Comparison of ENCODE assay signal across 16 cellular contexts in the genomic region with DNA sequence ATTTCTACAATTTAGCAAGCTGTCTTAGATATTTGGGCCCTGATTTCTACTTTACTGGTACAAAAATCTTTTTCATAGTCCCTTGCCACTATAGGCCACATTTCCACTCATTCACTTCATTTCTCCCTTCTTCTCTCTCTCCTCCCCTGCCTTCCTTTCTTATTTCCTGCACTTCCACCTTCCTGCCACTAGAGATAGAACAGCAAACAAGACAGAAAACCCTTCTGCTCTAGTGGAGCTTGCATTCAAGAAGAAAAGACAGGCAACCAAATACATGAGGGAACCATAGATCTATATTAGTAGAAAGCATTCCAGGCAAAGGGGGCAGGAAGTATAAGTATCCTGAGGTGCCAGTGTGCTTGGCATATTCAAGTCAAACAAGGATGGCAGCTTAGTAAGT.
DNase-seq lines count a peak whose midpoint lies in the region; ATAC-seq and TF ChIP-seq lines count a peak whose summit lies in the region.
"Had no signal": no experiment of that assay in that cellular context is flagged by ENCODE, and none has a peak within 500 bp of the region (broad histone marks: within the 10 kb centered on the region; RNA-seq: fewer than 3 reads in every experiment).

No MANE protein-coding gene starts in this region.

- H2AFZ ChIP-seq in Karpas-422 (ENCODE audit: low read length): no peak overlapping the region

- no peaks in the 10 kb centered on the region for H4K20me1 ChIP-seq in Karpas-422 (ENCODE audit: insufficient read depth, low read depth, low read length)

- H3K4me2 ChIP-seq in Karpas-422 (ENCODE audit: low read depth, low read length, poor library complexity, severe bottlenecking): no peak overlapping the region

- H3K27ac ChIP-seq in Karpas-422 (ENCODE audit: low read length) (no peak overlapping the region), RWPE2 (ENCODE audit: poor library complexity, severe bottlenecking) (no peak overlapping the region), ovary (no peak overlapping the region)
- H3K27ac ChIP-seq: dorsolateral prefrontal cortex had no signal

- H3K27me3 ChIP-seq in Karpas-422 (ENCODE audit: low read length) (0 out of 2 replicates have a peak, but pooled peaks cover 4% of the 10 kb centered on the region), RWPE2 (ENCODE audit: insufficient read depth, poor library complexity, severe bottlenecking) (no peaks in the 10 kb centered on the region), ovary (no peaks in the 10 kb centered on the region)
- H3K27me3 ChIP-seq: dorsolateral prefrontal cortex had no signal

- no peak overlapping the region for H3K27ac Mint-ChIP-seq in nephron progenitor cell
- no peak overlapping the region for H3K27ac Mint-ChIP-seq in CD14-positive monocyte
- H3K27ac Mint-ChIP-seq: CD4-positive, CD25-positive, alpha-beta regulatory T cell had no signal

- DNase-seq in ELR (ENCODE audit: low read depth) (peak; percentile 0), Karpas-422 (peak; percentile 53), RWPE2 (ENCODE audit: low spot score) (no peak), nephron progenitor cell (no peak), CD14-positive monocyte (ENCODE audit: low spot score) (no peak), ovary (no peak), GM20000 (ENCODE audit: low spot score) (no peak)
- DNase-seq: activated CD8-positive, alpha-beta memory T cell treated with anti-CD3 and anti-CD28 coated beads, Interleukin-2, amount 50 U/mL, for 4 hours; CD4-positive, CD25-positive, alpha-beta regulatory T cell; dorsolateral prefrontal cortex; GDM1; hypothalamus; MV-4-11; substantia nigra had no signal

- TF ChIP-seq POLR2A in ovary (IDR thresholded peaks at IDR 0.05): no peak

- H3K9me2 ChIP-seq in Karpas-422 (replicated peaks; ENCODE audit: insufficient read depth, low read length): no peaks in the 10 kb centered on the region; the same call in none of the 2 replicates

- H3K9me3 ChIP-seq in Karpas-422 (ENCODE audit: low read length) (no peaks in the 10 kb centered on the region), RWPE2 (ENCODE audit: severe bottlenecking) (no peaks in the 10 kb centered on the region), ovary (no peaks in the 10 kb centered on the region)

- no peaks in the 10 kb centered on the region for H3K79me2 ChIP-seq in Karpas-422 (ENCODE audit: low read length)

- intact Hi-C loops in CD14-positive monocyte (cut with micrococcal nuclease): no loop called here
- intact Hi-C loops in ovary (cut with DNase I): no loop called here

- H3K36me3 ChIP-seq in Karpas-422 (ENCODE audit: insufficient read depth, low read length) (no peaks in the 10 kb centered on the region), RWPE2 (ENCODE audit: low read depth) (no peaks in the 10 kb centered on the region), ovary (no peaks in the 10 kb centered on the region)

- TF ChIP-seq CTCF in RWPE2 (IDR thresholded peaks at IDR 0.05; ENCODE audit: poor library complexity, severe bottlenecking) (peak; percentile 14), nephron progenitor cell (IDR thresholded peaks at IDR 0.05) (peak; percentile 43), CD14-positive monocyte (IDR thresholded peaks at IDR 0.05) (no peak), ovary (IDR thresholded peaks at IDR 0.05) (no peak), GM20000 (IDR thresholded peaks at IDR 0.05; ENCODE audit: extremely low read depth, missing control alignments) (no peak)

- H3K4me1 ChIP-seq in Karpas-422 (ENCODE audit: low read length) (no peaks in the 10 kb centered on the region), RWPE2 (ENCODE audit: insufficient read depth, poor library complexity, severe bottlenecking) (no peaks in the 10 kb centered on the region), ovary (ENCODE audit: insufficient read depth) (no peaks in the 10 kb centered on the region)

- no peak for TF ChIP-seq EP300 in ovary (IDR thresholded peaks at IDR 0.05)

- ATAC-seq in RWPE2 (ENCODE audit: low read depth) (no peak), GM19397 (IDR thresholded peaks at IDR 0.05; ENCODE audit: unreplicated experiment) (no peak)
- ATAC-seq: activated CD4-positive, CD25-positive, alpha-beta regulatory T cell treated with anti-CD3 and anti-CD28 coated beads, Interleukin-2, amount 50 U/mL, for 24 hours had no signal

- H3K4me1 Mint-ChIP-seq in nephron progenitor cell (peaks cover 8% of the 10 kb centered on the region), CD14-positive monocyte (no peaks in the 10 kb centered on the region)

- H3K9me3 Mint-ChIP-seq in nephron progenitor cell (no peaks in the 10 kb centered on the region), CD14-positive monocyte (peaks cover 0 to 7% (median 3%) of the 10 kb centered on the region in 7 donors)

- H3K4me3 ChIP-seq in Karpas-422 (ENCODE audit: low read length): no peak overlapping the region
- no peak overlapping the region for H3K4me3 ChIP-seq in RWPE2 (ENCODE audit: severe bottlenecking)
- no peak overlapping the region for H3K4me3 ChIP-seq in ovary
- H3K4me3 ChIP-seq: dorsolateral prefrontal cortex had no signal

- no peak overlapping the region for H3K4me3 Mint-ChIP-seq in nephron progenitor cell
- no peak overlapping the region for H3K4me3 Mint-ChIP-seq in CD14-positive monocyte
- H3K4me3 Mint-ChIP-seq: CD4-positive, CD25-positive, alpha-beta regulatory T cell had no signal

- no peak overlapping the region for H3K9ac ChIP-seq in Karpas-422 (ENCODE audit: low read length)

- H3K36me3 Mint-ChIP-seq in nephron progenitor cell (ENCODE audit: low read depth) (no peaks in the 10 kb centered on the region), CD14-positive monocyte (no peaks in the 10 kb centered on the region)
- H3K36me3 Mint-ChIP-seq: CD4-positive, CD25-positive, alpha-beta regulatory T cell had no signal

- H3K27me3 Mint-ChIP-seq in nephron progenitor cell (ENCODE audit: low read depth, poor library complexity) (no peaks in the 10 kb centered on the region), CD14-positive monocyte (ENCODE audit: low read depth in 3 of 3) (peaks cover 0 to 2% (median 0%) of the 10 kb centered on the region in 3 donors)
- H3K27me3 Mint-ChIP-seq: CD4-positive, CD25-positive, alpha-beta regulatory T cell had no signal

Comparison
In these comparisons a context has a peak if more than half of its experiments do, and no peak if none do; other contexts are left out.
1. DNase-seq: peak in ELR (single experiment) and Karpas-422 (single experiment); none in RWPE2 (single experiment), nephron progenitor cell (single experiment), CD14-positive monocyte (single experiment), ovary (0 of 5) and GM20000 (single experiment).
2. CTCF ChIP-seq: peak in RWPE2 (single experiment) and nephron progenitor cell (single experiment); none in CD14-positive monocyte (single experiment), ovary (0 of 3) and GM20000 (single experiment).